ENCODE assay signal across 1 cellular context in the genomic region with DNA sequence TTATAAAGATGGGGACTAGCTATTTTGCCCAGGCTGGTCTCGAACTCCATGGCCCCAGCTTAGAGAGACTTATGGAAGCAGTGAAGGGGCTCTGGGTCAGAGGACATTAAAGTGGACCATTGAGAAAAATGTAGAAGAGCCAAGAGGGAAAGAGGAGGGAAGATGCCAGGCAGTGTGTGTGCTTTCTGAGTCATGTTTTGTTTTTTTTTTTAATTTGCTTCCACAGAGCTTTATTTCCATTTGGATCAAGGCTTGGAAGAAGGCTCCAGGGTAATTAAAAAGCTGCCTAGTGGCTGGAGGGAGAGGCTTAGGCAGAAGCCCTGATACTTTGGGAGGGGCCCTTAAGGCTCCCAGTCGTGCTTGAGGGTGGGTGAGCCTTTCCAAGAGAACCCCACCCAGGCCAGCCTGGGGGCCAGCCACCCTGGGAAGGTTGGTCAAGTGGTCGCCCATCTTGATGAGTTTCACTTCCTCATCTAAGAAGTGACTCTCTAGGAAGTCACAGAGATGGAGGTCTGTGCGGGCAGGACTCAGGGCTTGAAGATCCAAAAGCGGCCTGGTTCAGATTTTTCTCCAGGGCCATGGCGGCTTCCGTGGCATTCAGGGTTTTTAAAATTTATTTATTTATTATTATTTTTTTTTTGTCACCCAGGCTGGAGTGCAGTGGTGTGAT.
TF ChIP-seq lines count a peak whose summit lies in the region.

No MANE protein-coding gene starts in this region.

TF ChIP-seq in SK-N-SH treated with all-trans-retinoic acid at 6 μM for 48 hours, 23 proteins besides CTCF, POLR2A, EP300 and RAD21 (continued from another document):
- TF ChIP-seq, protein P1, sequence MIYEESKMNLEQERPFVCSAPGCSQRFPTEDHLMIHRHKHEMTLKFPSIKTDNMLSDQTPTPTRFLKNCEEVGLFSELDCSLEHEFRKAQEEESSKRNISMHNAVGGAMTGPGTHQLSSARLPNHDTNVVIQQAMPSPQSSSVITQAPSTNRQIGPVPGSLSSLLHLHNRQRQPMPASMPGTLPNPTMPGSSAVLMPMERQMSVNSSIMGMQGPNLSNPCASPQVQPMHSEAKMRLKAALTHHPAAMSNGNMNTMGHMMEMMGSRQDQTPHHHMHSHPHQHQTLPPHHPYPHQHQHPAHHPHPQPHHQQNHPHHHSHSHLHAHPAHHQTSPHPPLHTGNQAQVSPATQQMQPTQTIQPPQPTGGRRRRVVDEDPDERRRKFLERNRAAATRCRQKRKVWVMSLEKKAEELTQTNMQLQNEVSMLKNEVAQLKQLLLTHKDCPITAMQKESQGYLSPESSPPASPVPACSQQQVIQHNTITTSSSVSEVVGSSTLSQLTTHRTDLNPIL (CRISPR knock-in tag; IDR thresholded peaks at IDR 0.05; ENCODE audit: low read depth): no peak
- TF ChIP-seq ESRRG (CRISPR knock-in tag; IDR thresholded peaks at IDR 0.05): no peak
- TF ChIP-seq, protein P2, sequence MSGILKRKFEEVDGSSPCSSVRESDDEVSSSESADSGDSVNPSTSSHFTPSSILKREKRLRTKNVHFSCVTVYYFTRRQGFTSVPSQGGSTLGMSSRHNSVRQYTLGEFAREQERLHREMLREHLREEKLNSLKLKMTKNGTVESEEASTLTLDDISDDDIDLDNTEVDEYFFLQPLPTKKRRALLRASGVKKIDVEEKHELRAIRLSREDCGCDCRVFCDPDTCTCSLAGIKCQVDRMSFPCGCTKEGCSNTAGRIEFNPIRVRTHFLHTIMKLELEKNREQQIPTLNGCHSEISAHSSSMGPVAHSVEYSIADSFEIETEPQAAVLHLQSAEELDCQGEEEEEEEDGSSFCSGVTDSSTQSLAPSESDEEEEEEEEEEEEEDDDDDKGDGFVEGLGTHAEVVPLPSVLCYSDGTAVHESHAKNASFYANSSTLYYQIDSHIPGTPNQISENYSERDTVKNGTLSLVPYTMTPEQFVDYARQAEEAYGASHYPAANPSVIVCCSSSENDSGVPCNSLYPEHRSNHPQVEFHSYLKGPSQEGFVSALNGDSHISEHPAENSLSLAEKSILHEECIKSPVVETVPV (CRISPR knock-in tag; IDR thresholded peaks at IDR 0.05): no peak
- TF ChIP-seq PPARA (CRISPR knock-in tag; IDR thresholded peaks at IDR 0.05; ENCODE audit: borderline replicate concordance): no peak
- TF ChIP-seq CSDC2 (CRISPR knock-in tag; IDR thresholded peaks at IDR 0.05): no peak
- no peak for TF ChIP-seq ARNTL (CRISPR knock-in tag; IDR thresholded peaks at IDR 0.05; ENCODE audit: borderline replicate concordance, low read depth)
- TF ChIP-seq ZFP3 (CRISPR knock-in tag; IDR thresholded peaks at IDR 0.05): no peak
- TF ChIP-seq, protein P3, sequence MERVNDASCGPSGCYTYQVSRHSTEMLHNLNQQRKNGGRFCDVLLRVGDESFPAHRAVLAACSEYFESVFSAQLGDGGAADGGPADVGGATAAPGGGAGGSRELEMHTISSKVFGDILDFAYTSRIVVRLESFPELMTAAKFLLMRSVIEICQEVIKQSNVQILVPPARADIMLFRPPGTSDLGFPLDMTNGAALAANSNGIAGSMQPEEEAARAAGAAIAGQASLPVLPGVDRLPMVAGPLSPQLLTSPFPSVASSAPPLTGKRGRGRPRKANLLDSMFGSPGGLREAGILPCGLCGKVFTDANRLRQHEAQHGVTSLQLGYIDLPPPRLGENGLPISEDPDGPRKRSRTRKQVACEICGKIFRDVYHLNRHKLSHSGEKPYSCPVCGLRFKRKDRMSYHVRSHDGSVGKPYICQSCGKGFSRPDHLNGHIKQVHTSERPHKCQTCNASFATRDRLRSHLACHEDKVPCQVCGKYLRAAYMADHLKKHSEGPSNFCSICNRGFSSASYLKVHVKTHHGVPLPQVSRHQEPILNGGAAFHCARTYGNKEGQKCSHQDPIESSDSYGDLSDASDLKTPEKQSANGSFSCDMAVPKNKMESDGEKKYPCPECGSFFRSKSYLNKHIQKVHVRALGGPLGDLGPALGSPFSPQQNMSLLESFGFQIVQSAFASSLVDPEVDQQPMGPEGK (CRISPR knock-in tag; IDR thresholded peaks at IDR 0.05; ENCODE audit: borderline replicate concordance): no peak
- no peak for TF ChIP-seq RARB (CRISPR knock-in tag; IDR thresholded peaks at IDR 0.05)
TF ChIP-seq in SK-N-SH treated with all-trans-retinoic acid at 6 μM for 48 hours: peak in this region for 0.
